32 cellular contexts compared by ENCODE assay signal in genomic region chr4:163077611-163078010, GRCh38.
"Had no signal": no experiment of that assay in that cellular context is flagged by ENCODE, and none has a peak within 500 bp of the region (broad histone marks: within the 10 kb centered on the region; RNA-seq: fewer than 3 reads in every experiment).

No MANE protein-coding gene starts in this region.

- H3K9me3 ChIP-seq: ascending aorta had no signal

- H3K36me3 ChIP-seq: ascending aorta had no signal

- H3K4me1 ChIP-seq: ascending aorta had no signal

- H3K4me3 ChIP-seq: ascending aorta, coronary artery had no signal

- H3K36me3 Mint-ChIP-seq: activated naive CD8-positive, alpha-beta T cell treated with anti-CD3 and anti-CD28 coated beads for 36 hours had no signal

- H3K27me3 Mint-ChIP-seq: activated B cell treated with CpG ODN at 0.5 μM for 24 hours had no signal

- FAIRE-seq: TTC549 had no signal

- H3K4me3 Mint-ChIP-seq: activated B cell treated with CpG ODN at 0.5 μM for 24 hours; activated CD4-positive, alpha-beta memory T cell treated with anti-CD3 and anti-CD28 coated beads, Interleukin-2, amount 10 ng/mL, durations not matched to agents 7 days and 5 days; activated naive CD8-positive, alpha-beta T cell treated with anti-CD3 and anti-CD28 coated beads for 36 hours; activated T-cell treated with anti-CD3 and anti-CD28 coated beads, Interleukin-2, amount 50 U/mL, for 72 hours; activated T-helper 17 cell treated with anti-CD3 and anti-CD28 coated beads, Interleukin-2, amount 50 U/mL, for 72 hours had no signal

- H3K27ac ChIP-seq: ascending aorta, coronary artery had no signal

- DNase-seq: activated B cell treated with CpG ODN at 0.5 μM for 24 hours; activated CD4-positive, alpha-beta memory T cell treated with anti-CD3 and anti-CD28 coated beads, Interleukin-2, amount 10 ng/mL, durations not matched to agents 7 days and 5 days; activated CD4-positive, alpha-beta T cell treated with anti-CD3 and anti-CD28 coated beads for 48 hours; activated CD4-positive, CD25-positive, alpha-beta regulatory T cell treated with anti-CD3 and anti-CD28 coated beads, Interleukin-2, amount 50 U/mL, for 72 hours; activated effector memory CD4-positive, alpha-beta T cell treated with anti-CD3 and anti-CD28 coated beads, Interleukin-2, amount 50 U/mL, for 16 hours; activated naive CD4-positive, alpha-beta T cell; activated naive CD4-positive, alpha-beta T cell treated with anti-CD3 and anti-CD28 coated beads, Interleukin-2, amount 50 U/mL, for 16 hours; activated naive CD8-positive, alpha-beta T cell treated with anti-CD3 and anti-CD28 coated beads for 36 hours; activated T-cell treated with anti-CD3 and anti-CD28 coated beads, Interleukin-2, amount 50 U/mL, for 1 hour; activated T-cell treated with anti-CD3 and anti-CD28 coated beads, Interleukin-2, amount 50 U/mL, for 72 hours; amygdala; MM.1S; MV-4-11; NCI-H1092; NCI-H1417; NCI-H146; NCI-H187; NCI-H2029 treated with DMSO at 0.1 percent for 48 hours; NCI-H2107; NCI-H2171; NCI-H510A; NCI-H526 treated with DMSO at 0.1 percent for 48 hours; NK-92 treated with Interleukin-12 subunit alpha and Interleukin-12 subunit beta, amount 100 ng/mL, for 24 hours; Right ventricle myocardium superior; SW 1271; T-helper 1 cell; T-helper 2 cell; T1000 had no signal

- H3K27me3 ChIP-seq: ascending aorta had no signal

- H3K4me1 Mint-ChIP-seq: activated B cell treated with CpG ODN at 0.5 μM for 24 hours; activated CD4-positive, alpha-beta memory T cell treated with anti-CD3 and anti-CD28 coated beads, Interleukin-2, amount 10 ng/mL, durations not matched to agents 7 days and 5 days; activated naive CD8-positive, alpha-beta T cell treated with anti-CD3 and anti-CD28 coated beads for 36 hours; activated T-helper 17 cell treated with anti-CD3 and anti-CD28 coated beads, Interleukin-2, amount 50 U/mL, for 72 hours had no signal

- H3K9me3 Mint-ChIP-seq: activated B cell treated with CpG ODN at 0.5 μM for 24 hours; activated CD4-positive, alpha-beta memory T cell treated with anti-CD3 and anti-CD28 coated beads, Interleukin-2, amount 10 ng/mL, durations not matched to agents 7 days and 5 days; activated naive CD8-positive, alpha-beta T cell treated with anti-CD3 and anti-CD28 coated beads for 36 hours; activated T-cell treated with anti-CD3 and anti-CD28 coated beads, Interleukin-2, amount 50 U/mL, for 72 hours; activated T-helper 17 cell treated with anti-CD3 and anti-CD28 coated beads, Interleukin-2, amount 50 U/mL, for 72 hours had no signal

- H3K27ac Mint-ChIP-seq: activated B cell treated with CpG ODN at 0.5 μM for 24 hours; activated CD4-positive, alpha-beta memory T cell treated with anti-CD3 and anti-CD28 coated beads, Interleukin-2, amount 10 ng/mL, durations not matched to agents 7 days and 5 days; activated naive CD8-positive, alpha-beta T cell treated with anti-CD3 and anti-CD28 coated beads for 36 hours; activated T-cell treated with anti-CD3 and anti-CD28 coated beads, Interleukin-2, amount 50 U/mL, for 72 hours; activated T-helper 17 cell treated with anti-CD3 and anti-CD28 coated beads, Interleukin-2, amount 50 U/mL, for 72 hours had no signal

- ATAC-seq: activated T-cell treated with anti-CD3 and anti-CD28 coated beads, Interleukin-2, amount 50 U/mL, for 72 hours; activated T-helper 17 cell treated with anti-CD3 and anti-CD28 coated beads, Interleukin-2, amount 50 U/mL, for 72 hours had no signal
